1 cellular context compared by ENCODE assay signal in the genomic region with DNA sequence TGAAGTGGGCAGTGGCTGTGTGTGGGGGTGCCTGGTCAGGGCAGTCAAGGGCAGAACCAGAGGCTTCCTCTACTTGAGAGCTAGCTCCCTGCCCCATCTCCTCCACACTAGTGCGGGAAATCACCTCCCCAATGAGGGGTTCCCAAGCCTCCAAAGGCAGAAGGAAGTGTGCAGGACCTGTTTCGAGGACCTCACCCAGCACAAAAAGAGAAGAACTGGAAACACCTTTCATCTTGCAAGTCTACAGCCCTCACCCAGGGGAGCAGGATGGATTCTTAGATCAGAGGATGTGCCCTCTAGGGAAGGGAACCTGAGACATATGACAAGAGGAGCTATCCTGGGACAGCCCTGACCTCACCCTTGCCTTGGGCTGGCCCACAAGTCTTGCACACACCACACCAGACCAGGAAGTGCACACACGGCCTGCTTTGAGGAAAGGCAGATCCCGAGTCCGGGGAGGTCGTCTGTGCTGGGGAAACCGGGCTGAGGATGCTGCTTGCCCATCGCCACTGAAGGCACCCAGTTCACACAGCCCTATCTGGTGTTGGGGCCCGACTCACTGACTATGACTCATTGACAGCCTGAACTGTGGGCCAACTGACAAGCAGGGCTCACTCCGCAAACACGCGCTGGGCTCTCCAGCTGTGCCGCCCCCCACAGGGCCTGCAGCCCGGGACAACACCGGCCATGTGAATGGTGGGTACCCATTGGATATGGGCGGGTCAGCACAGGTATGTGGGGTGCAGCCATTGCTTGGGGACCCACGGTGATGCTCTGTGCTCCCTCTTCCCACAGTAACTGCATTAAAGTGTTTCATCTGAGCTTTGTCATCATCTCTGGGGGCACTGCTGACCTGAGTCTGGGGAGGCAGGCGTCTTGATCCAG.
TF ChIP-seq lines count a peak whose summit lies in the region.

No MANE protein-coding gene starts in this region.

TF ChIP-seq in endothelial cell of umbilical vein, 7 proteins besides CTCF, POLR2A, EP300 and RAD21:
- no peak for TF ChIP-seq EZH2 (IDR thresholded peaks at IDR 0.05; ENCODE audit: borderline replicate concordance, low read depth, low read length, severe bottlenecking)
- no peak for TF ChIP-seq MYC (IDR thresholded peaks at IDR 0.05; ENCODE audit: low read depth, low read length)
